Comparison of ENCODE assay signal across 10 cellular contexts in the genomic region with DNA sequence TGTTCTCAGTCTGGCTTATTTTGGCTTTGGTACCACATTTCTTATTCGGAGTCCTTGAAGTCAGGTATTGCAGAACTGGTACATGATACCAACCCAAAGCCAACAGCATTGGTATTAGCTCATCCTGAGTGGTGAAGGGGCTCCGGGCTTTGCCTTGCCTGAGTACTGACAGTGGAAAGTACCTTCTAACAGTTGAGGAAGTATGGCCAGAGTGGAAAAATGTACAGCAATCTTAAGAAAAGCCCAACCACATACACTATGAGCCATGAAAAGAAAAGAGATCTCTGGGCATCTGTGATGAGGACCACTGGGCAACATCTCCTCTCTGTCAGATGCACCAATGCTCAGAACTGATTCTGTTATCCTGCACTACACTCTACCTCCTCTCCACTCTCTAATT. TPM values are rescaled to one million over a fixed set of nuclear protein-coding genes. Genes with fewer than 3 reads are reported as not detected.
A peak's percentile ranks its signal among the peaks of the same experiment; 100 is the strongest.
DNase-seq lines count a peak whose midpoint lies in the region; ATAC-seq lines count a peak whose summit lies in the region.
"Had no signal": no experiment of that assay in that cellular context is flagged by ENCODE, and none has a peak within 500 bp of the region (broad histone marks: within the 10 kb centered on the region; RNA-seq: fewer than 3 reads in every experiment).

No MANE protein-coding gene starts in this region.

- peaks cover 88% of the 10 kb centered on the region for H3K4me1 Mint-ChIP-seq in activated T-helper 2 cell treated with anti-CD3 and anti-CD28 coated beads, Interferon-gamma antibody, Interleukin-2, Interleukin-4, amounts not matched to agents 10 μg/mL and 5 μg/mL and 100 μg/mL, durations not matched to agents 14 hours and 24 hours and 36 hours (ENCODE audit: low read depth)

- no peaks in the 10 kb centered on the region for H3K27me3 Mint-ChIP-seq in activated T-helper 2 cell treated with anti-CD3 and anti-CD28 coated beads, Interferon-gamma antibody, Interleukin-2, Interleukin-4, amounts not matched to agents 10 μg/mL and 5 μg/mL and 100 μg/mL, durations not matched to agents 14 hours and 24 hours and 36 hours (ENCODE audit: low read depth)

- peak overlapping the region; percentile 94 for H3K27ac Mint-ChIP-seq in activated T-helper 2 cell treated with anti-CD3 and anti-CD28 coated beads, Interferon-gamma antibody, Interleukin-2, Interleukin-4, amounts not matched to agents 10 μg/mL and 5 μg/mL and 100 μg/mL, durations not matched to agents 14 hours and 24 hours and 36 hours

- DNase-seq in CD1c-positive myeloid dendritic cell (ENCODE audit: extremely low spot score) = peak; percentile 85
- no peak for DNase-seq in activated T-helper 2 cell treated with anti-CD3 and anti-CD28 coated beads, Interferon-gamma antibody, Interleukin-2, Interleukin-4, amounts not matched to agents 10 μg/mL and 5 μg/mL and 100 μg/mL, durations not matched to agents 14 hours and 24 hours and 36 hours (ENCODE audit: low spot score)
- no peak for DNase-seq in G401 (ENCODE audit: low spot score)
- DNase-seq in NCI-H446 treated with DMSO at 0.1 percent for 48 hours (lab: John Stamatoyannopoulos, UW) = no peak
- DNase-seq in sciatic nerve (ENCODE audit: low spot score) = no peak
- DNase-seq: NK-92 treated with Interleukin-12 subunit alpha and Interleukin-12 subunit beta, amount 100 ng/mL, for 24 hours; sigmoid colon had no signal

- no peaks in the 10 kb centered on the region for H3K9me3 Mint-ChIP-seq in activated T-helper 2 cell treated with anti-CD3 and anti-CD28 coated beads, Interferon-gamma antibody, Interleukin-2, Interleukin-4, amounts not matched to agents 10 μg/mL and 5 μg/mL and 100 μg/mL, durations not matched to agents 14 hours and 24 hours and 36 hours

- intact Hi-C loops in activated T-helper 2 cell treated with anti-CD3 and anti-CD28 coated beads, Interferon-gamma antibody, Interleukin-2, Interleukin-4, amounts not matched to agents 10 μg/mL and 5 μg/mL and 100 μg/mL, durations not matched to agents 14 hours and 24 hours and 36 hours (cut with micrococcal nuclease) = no loop called here
- intact Hi-C loops in sciatic nerve (cut with DNase I) = no loop called here

- peak overlapping the region; percentile 72 for H3K4me3 Mint-ChIP-seq in activated T-helper 2 cell treated with anti-CD3 and anti-CD28 coated beads, Interferon-gamma antibody, Interleukin-2, Interleukin-4, amounts not matched to agents 10 μg/mL and 5 μg/mL and 100 μg/mL, durations not matched to agents 14 hours and 24 hours and 36 hours (ENCODE audit: low read depth)

- ATAC-seq in GM18868 (IDR thresholded peaks at IDR 0.05; ENCODE audit: unreplicated experiment) (peak; percentile 47), HG03469 (IDR thresholded peaks at IDR 0.05; ENCODE audit: unreplicated experiment) (peak; percentile 25), GM21360 (IDR thresholded peaks at IDR 0.05; ENCODE audit: unreplicated experiment) (no peak), sciatic nerve (no peak)

- in situ Hi-C loops in G401 (cut with HindIII; ENCODE audit: low sequenced_read_pairs) = no loop called here

- peaks cover 83% of the 10 kb centered on the region for H3K36me3 Mint-ChIP-seq in activated T-helper 2 cell treated with anti-CD3 and anti-CD28 coated beads, Interferon-gamma antibody, Interleukin-2, Interleukin-4, amounts not matched to agents 10 μg/mL and 5 μg/mL and 100 μg/mL, durations not matched to agents 14 hours and 24 hours and 36 hours (ENCODE audit: low read depth)

RNA-seq across cellular contexts. Expression of gene LCP1, which starts 8.3 kb away (rescaled TPM):
- total RNA-seq in activated T-helper 2 cell treated with anti-CD3 and anti-CD28 coated beads, Interferon-gamma antibody, Interleukin-2, Interleukin-4, amounts not matched to agents 10 μg/mL and 5 μg/mL and 100 μg/mL, durations not matched to agents 14 hours and 24 hours and 36 hours = 738 and 741 TPM in 2 replicates
- total RNA-seq in G401 (2014; rRNA removed; shearing (Covaris generic)) = not detected in 2 replicates
- total RNA-seq in sciatic nerve = 52.7 TPM

RNA-seq across cellular contexts. Expression of gene LRRC63, which starts 38.1 kb away (rescaled TPM):
- 0.52 and 0.71 TPM in 2 replicates for total RNA-seq in activated T-helper 2 cell treated with anti-CD3 and anti-CD28 coated beads, Interferon-gamma antibody, Interleukin-2, Interleukin-4, amounts not matched to agents 10 μg/mL and 5 μg/mL and 100 μg/mL, durations not matched to agents 14 hours and 24 hours and 36 hours
- not detected in 2 replicates for total RNA-seq in G401 (2014; rRNA removed; shearing (Covaris generic))
- 0.49 TPM for total RNA-seq in sciatic nerve
- total RNA-seq: sigmoid colon had no signal

Comparison
In these comparisons a context has a peak if more than half of its experiments do, and no peak if none do; other contexts are left out.
1. ATAC-seq: peak in GM18868 (single experiment) and HG03469 (single experiment); none in GM21360 (single experiment) and sciatic nerve (single experiment).
2. RNA of gene LCP1, which starts 8.3 kb away (total RNA-seq): 738 to 741 TPM in activated T-helper 2 cell treated with anti-CD3 and anti-CD28 coated beads, Interferon-gamma antibody, Interleukin-2, Interleukin-4, amounts not matched to agents 10 μg/mL and 5 μg/mL and 100 μg/mL, durations not matched to agents 14 hours and 24 hours and 36 hours and 52.7 TPM in sciatic nerve (single experiment); not detected in G401; every median in the first group is over 10 times any median in the second.